1 cellular context compared by ENCODE assay signal in the genomic region with DNA sequence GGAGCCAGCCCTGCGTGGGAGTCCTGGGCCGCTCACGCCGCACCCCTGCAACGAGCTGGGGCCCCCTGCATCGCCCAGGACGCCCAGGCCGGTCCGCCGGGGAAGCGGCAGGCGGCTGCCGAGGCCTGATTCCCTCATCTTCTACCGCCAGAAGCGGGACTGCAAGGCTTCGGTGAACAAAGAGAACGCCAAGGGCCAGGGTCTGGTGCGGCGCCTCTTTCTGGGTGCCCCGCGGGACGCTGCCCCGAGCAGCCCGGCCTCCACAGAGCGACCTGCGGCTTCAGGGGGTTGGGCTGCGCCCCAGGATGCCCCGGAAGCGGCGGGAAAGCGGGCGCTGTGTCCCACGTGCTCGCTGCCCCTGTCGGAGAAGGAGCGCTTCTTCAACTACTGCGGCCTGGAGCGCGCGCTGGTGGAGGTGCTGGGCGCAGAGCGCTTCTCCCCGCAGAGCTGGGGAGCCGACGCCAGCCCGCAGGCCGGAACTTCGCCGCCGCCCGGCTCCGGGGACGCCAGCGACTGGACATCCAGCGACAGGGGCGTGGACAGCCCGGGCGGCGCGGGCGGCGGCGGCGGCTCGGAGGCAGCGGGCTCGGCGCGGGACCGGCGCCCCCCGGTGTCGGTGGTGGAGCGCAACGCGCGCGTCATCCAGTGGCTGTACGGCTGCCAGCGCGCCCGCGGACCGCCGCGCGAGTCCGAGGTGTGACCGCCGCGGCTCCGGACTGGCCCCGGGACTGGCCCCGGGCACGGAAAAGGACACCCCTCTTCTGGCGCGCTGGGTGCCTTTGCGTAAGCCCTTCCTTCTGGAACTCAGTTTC.
TF ChIP-seq lines count a peak whose summit lies in the region.

No MANE protein-coding gene starts in this region.

TF ChIP-seq in WTC11, 78 proteins besides CTCF, POLR2A, EP300 and RAD21 (continued from another document and continues in another):
- TF ChIP-seq, protein P1, sequence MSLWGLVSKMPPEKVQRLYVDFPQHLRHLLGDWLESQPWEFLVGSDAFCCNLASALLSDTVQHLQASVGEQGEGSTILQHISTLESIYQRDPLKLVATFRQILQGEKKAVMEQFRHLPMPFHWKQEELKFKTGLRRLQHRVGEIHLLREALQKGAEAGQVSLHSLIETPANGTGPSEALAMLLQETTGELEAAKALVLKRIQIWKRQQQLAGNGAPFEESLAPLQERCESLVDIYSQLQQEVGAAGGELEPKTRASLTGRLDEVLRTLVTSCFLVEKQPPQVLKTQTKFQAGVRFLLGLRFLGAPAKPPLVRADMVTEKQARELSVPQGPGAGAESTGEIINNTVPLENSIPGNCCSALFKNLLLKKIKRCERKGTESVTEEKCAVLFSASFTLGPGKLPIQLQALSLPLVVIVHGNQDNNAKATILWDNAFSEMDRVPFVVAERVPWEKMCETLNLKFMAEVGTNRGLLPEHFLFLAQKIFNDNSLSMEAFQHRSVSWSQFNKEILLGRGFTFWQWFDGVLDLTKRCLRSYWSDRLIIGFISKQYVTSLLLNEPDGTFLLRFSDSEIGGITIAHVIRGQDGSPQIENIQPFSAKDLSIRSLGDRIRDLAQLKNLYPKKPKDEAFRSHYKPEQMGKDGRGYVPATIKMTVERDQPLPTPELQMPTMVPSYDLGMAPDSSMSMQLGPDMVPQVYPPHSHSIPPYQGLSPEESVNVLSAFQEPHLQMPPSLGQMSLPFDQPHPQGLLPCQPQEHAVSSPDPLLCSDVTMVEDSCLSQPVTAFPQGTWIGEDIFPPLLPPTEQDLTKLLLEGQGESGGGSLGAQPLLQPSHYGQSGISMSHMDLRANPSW (CRISPR knock-in tag; conservative IDR thresholded peaks at IDR 0.05; ENCODE audit: low read depth) = no peak
- TF ChIP-seq IRF2 (CRISPR knock-in tag; IDR thresholded peaks at IDR 0.05; ENCODE audit: borderline replicate concordance, low read depth) (no peak), NR2C2 (CRISPR knock-in tag; IDR thresholded peaks at IDR 0.05) (peak; percentile 60), ZNF219 (CRISPR knock-in tag; IDR thresholded peaks at IDR 0.05; ENCODE audit: borderline replicate concordance) (no peak; the same call in 1 of the 2 replicates), JUN (CRISPR knock-in tag; IDR thresholded peaks at IDR 0.05) (no peak), MYBL2 (CRISPR knock-in tag; IDR thresholded peaks at IDR 0.05) (peak; percentile 92), CBFB (CRISPR knock-in tag; IDR thresholded peaks at IDR 0.05; ENCODE audit: low read depth) (no peak), TEAD1 (CRISPR knock-in tag; IDR thresholded peaks at IDR 0.05) (peak; percentile 91; the same call in 1 of the 2 replicates), FOXK1 (CRISPR knock-in tag; IDR thresholded peaks at IDR 0.05) (peak; percentile 80; the same call in 1 of the 2 replicates), SOX15 (CRISPR knock-in tag; IDR thresholded peaks at IDR 0.05) (no peak), ATF1 (CRISPR knock-in tag; IDR thresholded peaks at IDR 0.05) (0 out of 2 replicates have a peak, but pooled peaks have one; percentile 60), MXD4 (CRISPR knock-in tag; IDR thresholded peaks at IDR 0.05; ENCODE audit: borderline replicate concordance) (no peak), RELA (CRISPR knock-in tag; IDR thresholded peaks at IDR 0.05; ENCODE audit: borderline replicate concordance) (0 out of 2 replicates have a peak, but pooled peaks have one; percentile 31), HMGA2 (CRISPR knock-in tag; IDR thresholded peaks at IDR 0.05) (no peak), ZNF138 (CRISPR knock-in tag; conservative IDR thresholded peaks at IDR 0.05) (no peak), SMAD4 (CRISPR knock-in tag; IDR thresholded peaks at IDR 0.05) (no peak)
- TF ChIP-seq, protein P2, sequence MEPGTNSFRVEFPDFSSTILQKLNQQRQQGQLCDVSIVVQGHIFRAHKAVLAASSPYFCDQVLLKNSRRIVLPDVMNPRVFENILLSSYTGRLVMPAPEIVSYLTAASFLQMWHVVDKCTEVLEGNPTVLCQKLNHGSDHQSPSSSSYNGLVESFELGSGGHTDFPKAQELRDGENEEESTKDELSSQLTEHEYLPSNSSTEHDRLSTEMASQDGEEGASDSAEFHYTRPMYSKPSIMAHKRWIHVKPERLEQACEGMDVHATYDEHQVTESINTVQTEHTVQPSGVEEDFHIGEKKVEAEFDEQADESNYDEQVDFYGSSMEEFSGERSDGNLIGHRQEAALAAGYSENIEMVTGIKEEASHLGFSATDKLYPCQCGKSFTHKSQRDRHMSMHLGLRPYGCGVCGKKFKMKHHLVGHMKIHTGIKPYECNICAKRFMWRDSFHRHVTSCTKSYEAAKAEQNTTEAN (CRISPR knock-in tag; IDR thresholded peaks at IDR 0.05) = 0 out of 2 replicates have a peak, but pooled peaks have one; percentile 67
- TF ChIP-seq, protein P3, sequence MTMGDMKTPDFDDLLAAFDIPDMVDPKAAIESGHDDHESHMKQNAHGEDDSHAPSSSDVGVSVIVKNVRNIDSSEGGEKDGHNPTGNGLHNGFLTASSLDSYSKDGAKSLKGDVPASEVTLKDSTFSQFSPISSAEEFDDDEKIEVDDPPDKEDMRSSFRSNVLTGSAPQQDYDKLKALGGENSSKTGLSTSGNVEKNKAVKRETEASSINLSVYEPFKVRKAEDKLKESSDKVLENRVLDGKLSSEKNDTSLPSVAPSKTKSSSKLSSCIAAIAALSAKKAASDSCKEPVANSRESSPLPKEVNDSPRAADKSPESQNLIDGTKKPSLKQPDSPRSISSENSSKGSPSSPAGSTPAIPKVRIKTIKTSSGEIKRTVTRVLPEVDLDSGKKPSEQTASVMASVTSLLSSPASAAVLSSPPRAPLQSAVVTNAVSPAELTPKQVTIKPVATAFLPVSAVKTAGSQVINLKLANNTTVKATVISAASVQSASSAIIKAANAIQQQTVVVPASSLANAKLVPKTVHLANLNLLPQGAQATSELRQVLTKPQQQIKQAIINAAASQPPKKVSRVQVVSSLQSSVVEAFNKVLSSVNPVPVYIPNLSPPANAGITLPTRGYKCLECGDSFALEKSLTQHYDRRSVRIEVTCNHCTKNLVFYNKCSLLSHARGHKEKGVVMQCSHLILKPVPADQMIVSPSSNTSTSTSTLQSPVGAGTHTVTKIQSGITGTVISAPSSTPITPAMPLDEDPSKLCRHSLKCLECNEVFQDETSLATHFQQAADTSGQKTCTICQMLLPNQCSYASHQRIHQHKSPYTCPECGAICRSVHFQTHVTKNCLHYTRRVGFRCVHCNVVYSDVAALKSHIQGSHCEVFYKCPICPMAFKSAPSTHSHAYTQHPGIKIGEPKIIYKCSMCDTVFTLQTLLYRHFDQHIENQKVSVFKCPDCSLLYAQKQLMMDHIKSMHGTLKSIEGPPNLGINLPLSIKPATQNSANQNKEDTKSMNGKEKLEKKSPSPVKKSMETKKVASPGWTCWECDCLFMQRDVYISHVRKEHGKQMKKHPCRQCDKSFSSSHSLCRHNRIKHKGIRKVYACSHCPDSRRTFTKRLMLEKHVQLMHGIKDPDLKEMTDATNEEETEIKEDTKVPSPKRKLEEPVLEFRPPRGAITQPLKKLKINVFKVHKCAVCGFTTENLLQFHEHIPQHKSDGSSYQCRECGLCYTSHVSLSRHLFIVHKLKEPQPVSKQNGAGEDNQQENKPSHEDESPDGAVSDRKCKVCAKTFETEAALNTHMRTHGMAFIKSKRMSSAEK (CRISPR knock-in tag; IDR thresholded peaks at IDR 0.05; ENCODE audit: borderline replicate concordance) = no peak
- TF ChIP-seq, protein P4, sequence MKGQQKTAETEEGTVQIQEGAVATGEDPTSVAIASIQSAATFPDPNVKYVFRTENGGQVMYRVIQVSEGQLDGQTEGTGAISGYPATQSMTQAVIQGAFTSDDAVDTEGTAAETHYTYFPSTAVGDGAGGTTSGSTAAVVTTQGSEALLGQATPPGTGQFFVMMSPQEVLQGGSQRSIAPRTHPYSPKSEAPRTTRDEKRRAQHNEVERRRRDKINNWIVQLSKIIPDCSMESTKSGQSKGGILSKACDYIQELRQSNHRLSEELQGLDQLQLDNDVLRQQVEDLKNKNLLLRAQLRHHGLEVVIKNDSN (CRISPR knock-in tag; IDR thresholded peaks at IDR 0.05) = peak; percentile 75
- TF ChIP-seq, protein P5, sequence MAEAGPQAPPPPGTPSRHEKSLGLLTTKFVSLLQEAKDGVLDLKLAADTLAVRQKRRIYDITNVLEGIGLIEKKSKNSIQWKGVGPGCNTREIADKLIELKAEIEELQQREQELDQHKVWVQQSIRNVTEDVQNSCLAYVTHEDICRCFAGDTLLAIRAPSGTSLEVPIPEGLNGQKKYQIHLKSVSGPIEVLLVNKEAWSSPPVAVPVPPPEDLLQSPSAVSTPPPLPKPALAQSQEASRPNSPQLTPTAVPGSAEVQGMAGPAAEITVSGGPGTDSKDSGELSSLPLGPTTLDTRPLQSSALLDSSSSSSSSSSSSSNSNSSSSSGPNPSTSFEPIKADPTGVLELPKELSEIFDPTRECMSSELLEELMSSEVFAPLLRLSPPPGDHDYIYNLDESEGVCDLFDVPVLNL (CRISPR knock-in tag; IDR thresholded peaks at IDR 0.05; ENCODE audit: borderline replicate concordance, low read depth) = peak; percentile 68; the same call in 1 of the 2 replicates
- TF ChIP-seq, protein P6, sequence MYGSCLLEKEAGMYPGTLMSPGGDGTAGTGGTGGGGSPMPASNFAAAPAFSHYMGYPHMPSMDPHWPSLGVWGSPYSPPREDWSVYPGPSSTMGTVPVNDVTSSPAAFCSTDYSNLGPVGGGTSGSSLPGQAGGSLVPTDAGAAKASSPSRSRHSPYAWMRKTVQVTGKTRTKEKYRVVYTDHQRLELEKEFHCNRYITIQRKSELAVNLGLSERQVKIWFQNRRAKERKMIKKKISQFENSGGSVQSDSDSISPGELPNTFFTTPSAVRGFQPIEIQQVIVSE (CRISPR knock-in tag; IDR thresholded peaks at IDR 0.05; ENCODE audit: borderline replicate concordance) = no peak
- TF ChIP-seq, protein P7, sequence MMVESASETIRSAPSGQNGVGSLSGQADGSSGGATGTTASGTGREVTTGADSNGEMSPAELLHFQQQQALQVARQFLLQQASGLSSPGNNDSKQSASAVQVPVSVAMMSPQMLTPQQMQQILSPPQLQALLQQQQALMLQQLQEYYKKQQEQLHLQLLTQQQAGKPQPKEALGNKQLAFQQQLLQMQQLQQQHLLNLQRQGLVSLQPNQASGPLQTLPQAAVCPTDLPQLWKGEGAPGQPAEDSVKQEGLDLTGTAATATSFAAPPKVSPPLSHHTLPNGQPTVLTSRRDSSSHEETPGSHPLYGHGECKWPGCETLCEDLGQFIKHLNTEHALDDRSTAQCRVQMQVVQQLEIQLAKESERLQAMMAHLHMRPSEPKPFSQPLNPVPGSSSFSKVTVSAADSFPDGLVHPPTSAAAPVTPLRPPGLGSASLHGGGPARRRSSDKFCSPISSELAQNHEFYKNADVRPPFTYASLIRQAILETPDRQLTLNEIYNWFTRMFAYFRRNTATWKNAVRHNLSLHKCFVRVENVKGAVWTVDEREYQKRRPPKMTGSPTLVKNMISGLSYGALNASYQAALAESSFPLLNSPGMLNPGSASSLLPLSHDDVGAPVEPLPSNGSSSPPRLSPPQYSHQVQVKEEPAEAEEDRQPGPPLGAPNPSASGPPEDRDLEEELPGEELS (CRISPR knock-in tag; IDR thresholded peaks at IDR 0.05) = peak; percentile 96
- TF ChIP-seq, protein P8, sequence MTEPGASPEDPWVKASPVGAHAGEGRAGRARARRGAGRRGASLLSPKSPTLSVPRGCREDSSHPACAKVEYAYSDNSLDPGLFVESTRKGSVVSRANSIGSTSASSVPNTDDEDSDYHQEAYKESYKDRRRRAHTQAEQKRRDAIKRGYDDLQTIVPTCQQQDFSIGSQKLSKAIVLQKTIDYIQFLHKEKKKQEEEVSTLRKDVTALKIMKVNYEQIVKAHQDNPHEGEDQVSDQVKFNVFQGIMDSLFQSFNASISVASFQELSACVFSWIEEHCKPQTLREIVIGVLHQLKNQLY (CRISPR knock-in tag; IDR thresholded peaks at IDR 0.05) = 0 out of 2 replicates have a peak, but pooled peaks have one; percentile 62
- TF ChIP-seq, protein P9, sequence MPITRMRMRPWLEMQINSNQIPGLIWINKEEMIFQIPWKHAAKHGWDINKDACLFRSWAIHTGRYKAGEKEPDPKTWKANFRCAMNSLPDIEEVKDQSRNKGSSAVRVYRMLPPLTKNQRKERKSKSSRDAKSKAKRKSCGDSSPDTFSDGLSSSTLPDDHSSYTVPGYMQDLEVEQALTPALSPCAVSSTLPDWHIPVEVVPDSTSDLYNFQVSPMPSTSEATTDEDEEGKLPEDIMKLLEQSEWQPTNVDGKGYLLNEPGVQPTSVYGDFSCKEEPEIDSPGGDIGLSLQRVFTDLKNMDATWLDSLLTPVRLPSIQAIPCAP (CRISPR knock-in tag; IDR thresholded peaks at IDR 0.05) = peak; percentile 91
- TF ChIP-seq, protein P10, sequence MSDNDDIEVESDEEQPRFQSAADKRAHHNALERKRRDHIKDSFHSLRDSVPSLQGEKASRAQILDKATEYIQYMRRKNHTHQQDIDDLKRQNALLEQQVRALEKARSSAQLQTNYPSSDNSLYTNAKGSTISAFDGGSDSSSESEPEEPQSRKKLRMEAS (CRISPR knock-in tag; IDR thresholded peaks at IDR 0.05) = peak; percentile 98
- TF ChIP-seq, protein P11, sequence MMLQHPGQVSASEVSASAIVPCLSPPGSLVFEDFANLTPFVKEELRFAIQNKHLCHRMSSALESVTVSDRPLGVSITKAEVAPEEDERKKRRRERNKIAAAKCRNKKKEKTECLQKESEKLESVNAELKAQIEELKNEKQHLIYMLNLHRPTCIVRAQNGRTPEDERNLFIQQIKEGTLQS (CRISPR knock-in tag; conservative IDR thresholded peaks at IDR 0.05) = no peak
- TF ChIP-seq, protein P12, sequence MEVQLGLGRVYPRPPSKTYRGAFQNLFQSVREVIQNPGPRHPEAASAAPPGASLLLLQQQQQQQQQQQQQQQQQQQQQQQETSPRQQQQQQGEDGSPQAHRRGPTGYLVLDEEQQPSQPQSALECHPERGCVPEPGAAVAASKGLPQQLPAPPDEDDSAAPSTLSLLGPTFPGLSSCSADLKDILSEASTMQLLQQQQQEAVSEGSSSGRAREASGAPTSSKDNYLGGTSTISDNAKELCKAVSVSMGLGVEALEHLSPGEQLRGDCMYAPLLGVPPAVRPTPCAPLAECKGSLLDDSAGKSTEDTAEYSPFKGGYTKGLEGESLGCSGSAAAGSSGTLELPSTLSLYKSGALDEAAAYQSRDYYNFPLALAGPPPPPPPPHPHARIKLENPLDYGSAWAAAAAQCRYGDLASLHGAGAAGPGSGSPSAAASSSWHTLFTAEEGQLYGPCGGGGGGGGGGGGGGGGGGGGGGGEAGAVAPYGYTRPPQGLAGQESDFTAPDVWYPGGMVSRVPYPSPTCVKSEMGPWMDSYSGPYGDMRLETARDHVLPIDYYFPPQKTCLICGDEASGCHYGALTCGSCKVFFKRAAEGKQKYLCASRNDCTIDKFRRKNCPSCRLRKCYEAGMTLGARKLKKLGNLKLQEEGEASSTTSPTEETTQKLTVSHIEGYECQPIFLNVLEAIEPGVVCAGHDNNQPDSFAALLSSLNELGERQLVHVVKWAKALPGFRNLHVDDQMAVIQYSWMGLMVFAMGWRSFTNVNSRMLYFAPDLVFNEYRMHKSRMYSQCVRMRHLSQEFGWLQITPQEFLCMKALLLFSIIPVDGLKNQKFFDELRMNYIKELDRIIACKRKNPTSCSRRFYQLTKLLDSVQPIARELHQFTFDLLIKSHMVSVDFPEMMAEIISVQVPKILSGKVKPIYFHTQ (CRISPR knock-in tag; IDR thresholded peaks at IDR 0.05) = no peak
